Comparison of ENCODE assay signal across 9 cellular contexts in genomic region chr17:67243284-67243683, GRCh38. TPM values are rescaled to one million over a fixed set of nuclear protein-coding genes. Genes with fewer than 3 reads are reported as not detected.
DNase-seq lines count a peak whose midpoint lies in the region; ATAC-seq and TF ChIP-seq lines count a peak whose summit lies in the region.
"Had no signal": no experiment of that assay in that cellular context is flagged by ENCODE, and none has a peak within 500 bp of the region (broad histone marks: within the 10 kb centered on the region; RNA-seq: fewer than 3 reads in every experiment).

No MANE protein-coding gene starts in this region.

- peak overlapping the region; percentile 96 for H3K4me2 ChIP-seq in smooth muscle cell

- 77% methylated on average over 5 of the region's 5 CpGs for WGBS in smooth muscle cell (ENCODE audit: low lambda C conversion rate)

- peak overlapping the region; percentile 91 for H3K4me3 Mint-ChIP-seq in activated T-cell treated with anti-CD3 and anti-CD28 coated beads, Interleukin-2, amount 50 U/mL, for 24 hours
- peak overlapping the region; percentile 89 for H3K4me3 Mint-ChIP-seq in T-helper 17 cell

- H3K4me3 ChIP-seq in fibroblast of pulmonary artery (replicated peaks; ENCODE audit: low read depth, low read length): peak overlapping the region; percentile 81
- H3K4me3 ChIP-seq in smooth muscle cell: peak overlapping the region; percentile 93

- no peaks in the 10 kb centered on the region for H3K27me3 Mint-ChIP-seq in activated T-cell treated with anti-CD3 and anti-CD28 coated beads, Interleukin-2, amount 50 U/mL, for 24 hours
- no peaks in the 10 kb centered on the region for H3K27me3 Mint-ChIP-seq in T-helper 17 cell

- H3K27me3 ChIP-seq in smooth muscle cell (ENCODE audit: low read depth): no peaks in the 10 kb centered on the region

- TF ChIP-seq CTCF in fibroblast of pulmonary artery (IDR thresholded peaks at IDR 0.05; ENCODE audit: low read length, missing control alignments) (no peak), smooth muscle cell (IDR thresholded peaks at IDR 0.05; ENCODE audit: borderline replicate concordance, insufficient read depth, poor library complexity, severe bottlenecking) (no peak)

- no peak overlapping the region for H2AFZ ChIP-seq in smooth muscle cell (ENCODE audit: low read depth)

- DNase-seq in activated T-cell treated with anti-CD3 and anti-CD28 coated beads, Interleukin-2, amount 50 U/mL, for 24 hours: no peak
- no peak for DNase-seq in activated T-cell treated with anti-CD3 and anti-CD28 coated beads, Interleukin-2, amount 50 U/mL, for 48 hours
- DNase-seq in T-helper 17 cell (no peak), fibroblast of pulmonary artery (ENCODE audit: low read depth) (no peak), smooth muscle cell (lab: John Stamatoyannopoulos, UW; ENCODE audit: unreplicated experiment) (no peak), caudate nucleus (lab: John Stamatoyannopoulos, UW) (no peak), NK-92 (lab: John Stamatoyannopoulos, UW; ENCODE audit: unreplicated experiment) (no peak)
- DNase-seq: C1 segment of cervical spinal cord had no signal

- H3K4me1 Mint-ChIP-seq in activated T-cell treated with anti-CD3 and anti-CD28 coated beads, Interleukin-2, amount 50 U/mL, for 24 hours (ENCODE audit: low read depth): peaks cover 59% of the 10 kb centered on the region
- H3K4me1 Mint-ChIP-seq in T-helper 17 cell: peaks cover 48% of the 10 kb centered on the region

- H3K27ac ChIP-seq in smooth muscle cell (ENCODE audit: low read depth) (no peak overlapping the region), caudate nucleus (ENCODE audit: low read depth, low read length) (no peak overlapping the region)

- H3K36me3 ChIP-seq in smooth muscle cell (ENCODE audit: low read depth): peaks cover 4% of the 10 kb centered on the region

- peak overlapping the region; percentile 94 for H3K27ac Mint-ChIP-seq in activated T-cell treated with anti-CD3 and anti-CD28 coated beads, Interleukin-2, amount 50 U/mL, for 24 hours
- peak overlapping the region; percentile 87 for H3K27ac Mint-ChIP-seq in T-helper 17 cell

- peaks cover 24% of the 10 kb centered on the region for H3K4me1 ChIP-seq in smooth muscle cell (ENCODE audit: low read depth)

- H4K20me1 ChIP-seq in smooth muscle cell (ENCODE audit: low read depth): peaks cover 54% of the 10 kb centered on the region

- H3K9ac ChIP-seq in smooth muscle cell (ENCODE audit: low read depth): no peak overlapping the region

- no peak for ATAC-seq in T-helper 17 cell
- ATAC-seq in GM21360 (IDR thresholded peaks at IDR 0.05; ENCODE audit: unreplicated experiment): no peak

- peaks cover 57% of the 10 kb centered on the region for H3K79me2 ChIP-seq in smooth muscle cell (ENCODE audit: low read depth)

- H3K9me3 ChIP-seq in T-helper 17 cell (ENCODE audit: control insufficient read depth, low read length, poor library complexity, severe bottlenecking) (no peaks in the 10 kb centered on the region), smooth muscle cell (replicated peaks; ENCODE audit: low read depth) (no peaks in the 10 kb centered on the region)

- no peaks in the 10 kb centered on the region for H3K9me3 Mint-ChIP-seq in activated T-cell treated with anti-CD3 and anti-CD28 coated beads, Interleukin-2, amount 50 U/mL, for 24 hours

- peaks cover 4% of the 10 kb centered on the region for H3F3A ChIP-seq in smooth muscle cell (ENCODE audit: low read depth)

- peaks cover 54% of the 10 kb centered on the region for H3K36me3 Mint-ChIP-seq in activated T-cell treated with anti-CD3 and anti-CD28 coated beads, Interleukin-2, amount 50 U/mL, for 24 hours (ENCODE audit: low read depth)
- no peaks in the 10 kb centered on the region for H3K36me3 Mint-ChIP-seq in T-helper 17 cell (ENCODE audit: low read depth)

RNA-seq across cellular contexts. Expression of gene HELZ, which starts 1.7 kb away (rescaled TPM):
- total RNA-seq in T-helper 17 cell: 100 to 1,000 TPM; 124 to 164 TPM
- total RNA-seq in smooth muscle cell: 34.4 and 67.4 TPM in 2 replicates
- 18.8 and 25.6 TPM in 2 replicates for polyA plus RNA-seq in smooth muscle cell
